26 cellular contexts compared by ENCODE assay signal in genomic region chr6:49004806-49005205, GRCh38.
"Had no signal": no experiment of that assay in that cellular context is flagged by ENCODE, and none has a peak within 500 bp of the region (broad histone marks: within the 10 kb centered on the region; RNA-seq: fewer than 3 reads in every experiment).

No MANE protein-coding gene starts in this region.

- H3K27me3 Mint-ChIP-seq: activated CD4-positive, alpha-beta memory T cell treated with anti-CD3 and anti-CD28 coated beads for 36 hours; activated CD4-positive, alpha-beta T cell treated with anti-CD3 and anti-CD28 coated beads for 36 hours; activated CD4-positive, alpha-beta T cell treated with anti-CD3 and anti-CD28 coated beads, Interleukin-2, amount 10 ng/mL, durations not matched to agents 24 days and 14 days; activated CD8-positive, alpha-beta memory T cell treated with anti-CD3 and anti-CD28 coated beads, Interleukin-2, amount 10 ng/mL, durations not matched to agents 7 days and 5 days; activated naive CD4-positive, alpha-beta T cell treated with anti-CD3 and anti-CD28 coated beads, Interleukin-2, amount 10 ng/mL, durations not matched to agents 7 days and 5 days had no signal

- ATAC-seq: activated CD4-positive, alpha-beta T cell treated with anti-CD3 and anti-CD28 coated beads for 36 hours; activated CD8-positive, alpha-beta memory T cell treated with anti-CD3 and anti-CD28 coated beads, Interleukin-2, amount 10 ng/mL, durations not matched to agents 7 days and 5 days; activated CD8-positive, alpha-beta T cell treated with anti-CD3 and anti-CD28 coated beads, Interleukin-2, amount 10 ng/mL, durations not matched to agents 7 days and 5 days; activated naive CD4-positive, alpha-beta T cell treated with anti-CD3 and anti-CD28 coated beads, Interleukin-2, amount 50 U/mL, for 72 hours had no signal

- H3K36me3 ChIP-seq: brain microvascular endothelial cell, esophagus squamous epithelium had no signal

- H3K36me3 Mint-ChIP-seq: activated CD4-positive, alpha-beta memory T cell treated with anti-CD3 and anti-CD28 coated beads for 36 hours; activated CD8-positive, alpha-beta memory T cell treated with anti-CD3 and anti-CD28 coated beads, Interleukin-2, amount 10 ng/mL, durations not matched to agents 7 days and 5 days; activated naive CD4-positive, alpha-beta T cell treated with anti-CD3 and anti-CD28 coated beads, Interleukin-2, amount 10 ng/mL, durations not matched to agents 7 days and 5 days; activated naive CD4-positive, alpha-beta T cell treated with anti-CD3 and anti-CD28 coated beads, Interleukin-2, amount 50 U/mL, for 72 hours had no signal

- H3K4me3 Mint-ChIP-seq: activated CD4-positive, alpha-beta memory T cell treated with anti-CD3 and anti-CD28 coated beads for 36 hours; activated CD4-positive, alpha-beta T cell treated with anti-CD3 and anti-CD28 coated beads for 36 hours; activated CD4-positive, alpha-beta T cell treated with anti-CD3 and anti-CD28 coated beads, Interleukin-2, amount 10 ng/mL, durations not matched to agents 24 days and 14 days; activated CD8-positive, alpha-beta memory T cell treated with anti-CD3 and anti-CD28 coated beads, Interleukin-2, amount 10 ng/mL, durations not matched to agents 7 days and 5 days; activated CD8-positive, alpha-beta T cell treated with anti-CD3 and anti-CD28 coated beads, Interleukin-2, amount 10 ng/mL, durations not matched to agents 7 days and 5 days; activated naive CD4-positive, alpha-beta T cell treated with anti-CD3 and anti-CD28 coated beads, Interleukin-2, amount 10 ng/mL, durations not matched to agents 7 days and 5 days; activated T-helper 1 cell treated with anti-CD3 and anti-CD28 coated beads, Interleukin-12 subunit alpha, Interleukin-12 subunit beta, Interleukin-2, Interleukin-4 antibody, amounts not matched to agents 30 ng/mL and 10 ng/mL and 1 ng/mL, durations not matched to agents 14 hours and 24 hours and 36 hours had no signal

- H3K4me3 ChIP-seq: esophagus squamous epithelium had no signal

- H3K27ac Mint-ChIP-seq: activated CD4-positive, alpha-beta memory T cell treated with anti-CD3 and anti-CD28 coated beads for 36 hours; activated CD4-positive, alpha-beta T cell treated with anti-CD3 and anti-CD28 coated beads for 36 hours; activated CD4-positive, alpha-beta T cell treated with anti-CD3 and anti-CD28 coated beads, Interleukin-2, amount 10 ng/mL, durations not matched to agents 24 days and 14 days; activated CD8-positive, alpha-beta memory T cell treated with anti-CD3 and anti-CD28 coated beads, Interleukin-2, amount 10 ng/mL, durations not matched to agents 7 days and 5 days; activated CD8-positive, alpha-beta T cell treated with anti-CD3 and anti-CD28 coated beads, Interleukin-2, amount 10 ng/mL, durations not matched to agents 7 days and 5 days; activated naive CD4-positive, alpha-beta T cell treated with anti-CD3 and anti-CD28 coated beads, Interleukin-2, amount 10 ng/mL, durations not matched to agents 7 days and 5 days; activated naive CD4-positive, alpha-beta T cell treated with anti-CD3 and anti-CD28 coated beads, Interleukin-2, amount 50 U/mL, for 72 hours; activated T-helper 1 cell treated with anti-CD3 and anti-CD28 coated beads, Interleukin-12 subunit alpha, Interleukin-12 subunit beta, Interleukin-2, Interleukin-4 antibody, amounts not matched to agents 30 ng/mL and 10 ng/mL and 1 ng/mL, durations not matched to agents 14 hours and 24 hours and 36 hours; activated T-helper 2 cell treated with anti-CD3 and anti-CD28 coated beads, Interferon-gamma antibody, Interleukin-2, Interleukin-4, amounts not matched to agents 10 μg/mL and 5 μg/mL and 100 μg/mL, durations not matched to agents 14 hours and 24 hours and 36 hours had no signal

- H3K9me3 ChIP-seq: esophagus squamous epithelium had no signal

- H3K4me1 Mint-ChIP-seq: activated CD4-positive, alpha-beta T cell treated with anti-CD3 and anti-CD28 coated beads for 36 hours; activated CD4-positive, alpha-beta T cell treated with anti-CD3 and anti-CD28 coated beads, Interleukin-2, amount 10 ng/mL, durations not matched to agents 24 days and 14 days; activated CD8-positive, alpha-beta memory T cell treated with anti-CD3 and anti-CD28 coated beads, Interleukin-2, amount 10 ng/mL, durations not matched to agents 7 days and 5 days; activated naive CD4-positive, alpha-beta T cell treated with anti-CD3 and anti-CD28 coated beads, Interleukin-2, amount 10 ng/mL, durations not matched to agents 7 days and 5 days had no signal

- H3K9me3 Mint-ChIP-seq: activated CD4-positive, alpha-beta T cell treated with anti-CD3 and anti-CD28 coated beads, Interleukin-2, amount 10 ng/mL, durations not matched to agents 24 days and 14 days had no signal

- DNase-seq: activated CD4-positive, alpha-beta memory T cell treated with anti-CD3 and anti-CD28 coated beads for 36 hours; activated CD4-positive, alpha-beta T cell treated with anti-CD3 and anti-CD28 coated beads for 36 hours; activated CD4-positive, alpha-beta T cell treated with anti-CD3 and anti-CD28 coated beads, Interleukin-2, amount 10 ng/mL, durations not matched to agents 24 days and 14 days; activated CD4-positive, CD25-positive, alpha-beta regulatory T cell; activated CD4-positive, CD25-positive, alpha-beta regulatory T cell treated with anti-CD3 and anti-CD28 coated beads, Interleukin-2, amount 50 U/mL, for 72 hours; activated CD8-positive, alpha-beta memory T cell treated with anti-CD3 and anti-CD28 coated beads, Interleukin-2, amount 10 ng/mL, durations not matched to agents 7 days and 5 days; activated CD8-positive, alpha-beta memory T cell treated with anti-CD3 and anti-CD28 coated beads, Interleukin-2, amount 50 U/mL, for 4 hours; activated CD8-positive, alpha-beta T cell treated with anti-CD3 and anti-CD28 coated beads, Interleukin-2, amount 10 ng/mL, durations not matched to agents 7 days and 5 days; activated gamma-delta T cell; activated naive CD4-positive, alpha-beta T cell; activated naive CD4-positive, alpha-beta T cell treated with anti-CD3 and anti-CD28 coated beads, Interleukin-2, amount 10 ng/mL, durations not matched to agents 7 days and 5 days; activated T-cell treated with anti-CD3 and anti-CD28 coated beads, Interleukin-2, amount 50 U/mL, for 1 hour; activated T-cell treated with anti-CD3 and anti-CD28 coated beads, Interleukin-2, amount 50 U/mL, for 48 hours; amniotic stem cell; anterior cingulate cortex; brain microvascular endothelial cell; caudate nucleus; cortex of kidney; dermis blood vessel endothelial cell; effector CD4-positive, alpha-beta T cell; esophagus squamous epithelium; head of caudate nucleus; T-helper 2 cell had no signal

- H3K27me3 ChIP-seq: brain microvascular endothelial cell, esophagus squamous epithelium had no signal
